ENCODE assay signal across 8 cellular contexts in genomic region chr5:132228241-132229035, GRCh38.
DNase-seq lines count a peak whose midpoint lies in the region; ATAC-seq and TF ChIP-seq lines count a peak whose summit lies in the region.

No MANE protein-coding gene starts in this region.

- no peak for ATAC-seq in stimulated activated naive CD8-positive, alpha-beta T cell treated with anti-CD3 and anti-CD28 coated beads, Interleukin-15, Interleukin-2, amounts not matched to agents 100 U/mL and 50 U/mL, for 24 hours
- ATAC-seq in GM21825 (IDR thresholded peaks at IDR 0.05; ENCODE audit: unreplicated experiment), result no peak

- H3K9me3 ChIP-seq in mucosa of stomach (ENCODE audit: control insufficient read depth, low read length), result no peaks in the 10 kb centered on the region

- H3K9ac ChIP-seq in mucosa of stomach (ENCODE audit: low read length), result peak overlapping the region; percentile 89

- no peak for DNase-seq in stimulated activated naive CD8-positive, alpha-beta T cell treated with anti-CD3 and anti-CD28 coated beads, Interleukin-15, Interleukin-2, amounts not matched to agents 100 U/mL and 50 U/mL, for 24 hours
- no peak for DNase-seq in choroid plexus epithelial cell (ENCODE audit: low read depth)
- no peak for DNase-seq in NCI-H2227 (lab: John Stamatoyannopoulos, UW; ENCODE audit: unreplicated experiment)
- DNase-seq in activated gamma-delta T cell (lab: John Stamatoyannopoulos, UW), result no peak
- DNase-seq in ACHN, result no peak

- peak; percentile 20 for TF ChIP-seq CTCF in choroid plexus epithelial cell (conservative IDR thresholded peaks at IDR 0.05; ENCODE audit: low read depth, low read length)

- no peaks in the 10 kb centered on the region for H3K36me3 ChIP-seq in mucosa of stomach (ENCODE audit: control insufficient read depth, insufficient read depth, low read length)

- no peak overlapping the region for H3K27ac Mint-ChIP-seq in stimulated activated naive CD8-positive, alpha-beta T cell treated with anti-CD3 and anti-CD28 coated beads, Interleukin-15, Interleukin-2, amounts not matched to agents 100 ng/mL and 50 ng/mL, for 24 hours

- no peaks in the 10 kb centered on the region for H3K36me3 Mint-ChIP-seq in stimulated activated naive CD8-positive, alpha-beta T cell treated with anti-CD3 and anti-CD28 coated beads, Interleukin-15, Interleukin-2, amounts not matched to agents 100 ng/mL and 50 ng/mL, for 24 hours (ENCODE audit: low read depth)

- in situ Hi-C loops in ACHN (cut with HindIII; ENCODE audit: low pct_ligation_motif_present, low pct_unique_long_range_greater_than_20kb, low sequenced_read_pairs), result no loop called here

- H3K4me3 Mint-ChIP-seq in stimulated activated naive CD8-positive, alpha-beta T cell treated with anti-CD3 and anti-CD28 coated beads, Interleukin-15, Interleukin-2, amounts not matched to agents 100 ng/mL and 50 ng/mL, for 24 hours, result peak overlapping the region; percentile 56

- H3K4me3 ChIP-seq in choroid plexus epithelial cell (ENCODE audit: low read depth, low read length), result peak overlapping the region; percentile 74
- peak overlapping the region; percentile 50 for H3K4me3 ChIP-seq in mucosa of stomach (ENCODE audit: low read length)

- H3K27me3 ChIP-seq in mucosa of stomach (ENCODE audit: control insufficient read depth, insufficient read depth, low read length), result no peaks in the 10 kb centered on the region

- H3K27me3 Mint-ChIP-seq in stimulated activated naive CD8-positive, alpha-beta T cell treated with anti-CD3 and anti-CD28 coated beads, Interleukin-15, Interleukin-2, amounts not matched to agents 100 ng/mL and 50 ng/mL, for 24 hours, result peaks cover 50% of the 10 kb centered on the region

- H3K9me3 Mint-ChIP-seq in stimulated activated naive CD8-positive, alpha-beta T cell treated with anti-CD3 and anti-CD28 coated beads, Interleukin-15, Interleukin-2, amounts not matched to agents 100 ng/mL and 50 ng/mL, for 24 hours, result no peaks in the 10 kb centered on the region

- peaks cover 35% of the 10 kb centered on the region for H3K4me1 ChIP-seq in mucosa of stomach (ENCODE audit: control insufficient read depth, insufficient read depth, low read length)

- peaks cover 27% of the 10 kb centered on the region for H3K4me1 Mint-ChIP-seq in stimulated activated naive CD8-positive, alpha-beta T cell treated with anti-CD3 and anti-CD28 coated beads, Interleukin-15, Interleukin-2, amounts not matched to agents 100 ng/mL and 50 ng/mL, for 24 hours (ENCODE audit: low read depth)
